In the genomic region with DNA sequence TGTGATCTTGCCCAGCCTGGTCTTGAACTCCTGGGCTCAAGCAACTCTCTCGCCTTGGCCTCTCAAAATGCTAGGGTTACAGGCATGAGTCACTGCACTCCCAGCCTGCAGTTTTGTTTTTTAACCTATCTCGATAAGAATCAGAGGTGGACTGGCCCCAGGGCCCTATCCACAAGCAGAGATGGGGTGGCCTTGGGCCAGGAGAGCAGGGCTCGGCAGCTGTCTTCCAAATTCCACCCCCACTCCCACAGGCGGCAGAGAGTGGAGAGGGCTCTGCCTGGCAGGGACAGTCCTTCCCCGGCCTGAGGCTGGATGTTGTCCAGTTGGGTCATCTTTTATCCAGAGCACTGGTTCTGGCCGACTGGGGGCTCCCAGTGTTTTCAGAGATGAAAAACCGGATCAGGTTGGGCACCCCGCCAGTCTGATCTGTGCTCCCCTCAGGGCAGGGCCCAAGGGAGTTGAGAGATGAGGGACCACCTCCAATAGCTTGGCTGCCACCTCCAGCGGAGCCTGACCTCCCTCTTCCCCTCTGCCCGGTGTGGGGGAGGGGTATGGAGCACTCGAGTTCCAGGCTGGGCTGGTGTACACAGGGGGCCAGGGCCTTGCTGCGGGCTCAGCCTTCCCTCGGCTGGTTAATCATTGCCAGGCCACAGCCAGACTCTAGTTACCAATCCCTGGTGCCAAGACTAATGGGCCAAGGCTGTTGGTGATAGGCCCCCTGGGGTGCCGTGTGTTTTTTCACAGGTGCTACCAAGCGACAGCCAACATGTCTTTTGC, we compare ENCODE assay signal across 10 cellular contexts. TPM values are rescaled to one million over a fixed set of nuclear protein-coding genes. Genes with fewer than 3 reads are reported as not detected.
DNase-seq lines count a peak whose midpoint lies in the region; ATAC-seq lines count a peak whose summit lies in the region.
"Had no signal": no experiment of that assay in that cellular context is flagged by ENCODE, and none has a peak within 500 bp of the region (broad histone marks: within the 10 kb centered on the region; RNA-seq: fewer than 3 reads in every experiment).

No MANE protein-coding gene starts in this region.

- H3K9ac ChIP-seq in duodenal mucosa (ENCODE audit: low read depth in 1 of 2, low read length in 2 of 2) (peak overlapping the region in 1 of 2 donors; percentile 48), mucosa of rectum (ENCODE audit: low read depth in 1 of 2, low read length in 2 of 2) (peak overlapping the region; percentile 47 to 66)

- no peaks in the 10 kb centered on the region for H3K27me3 Mint-ChIP-seq in naive thymus-derived CD4-positive, alpha-beta T cell

- in situ Hi-C loops in KBM-7 (cut with MboI; ENCODE audit: low pct_unique_long_range_greater_than_20kb, low sequenced_read_pairs), result no loop called here

- H3K9me3 ChIP-seq in duodenal mucosa (ENCODE audit: control insufficient read depth in 1 of 2, low read length in 2 of 2), result no peaks in the 10 kb centered on the region
- H3K9me3 ChIP-seq in mucosa of rectum (ENCODE audit: control insufficient read depth in 2 of 2, low read length in 2 of 2), result no peaks in the 10 kb centered on the region
- no peaks in the 10 kb centered on the region for H3K9me3 ChIP-seq in naive thymus-derived CD4-positive, alpha-beta T cell (ENCODE audit: control insufficient read depth in 2 of 3, low read length in 3 of 3)

- H3K4me3 Mint-ChIP-seq in naive thymus-derived CD4-positive, alpha-beta T cell, result no peak overlapping the region
- H3K4me3 Mint-ChIP-seq: T-helper 1 cell treated with Interleukin-12 subunit alpha and Interleukin-12 subunit beta and Interleukin-4 antibody, amounts not matched to agents 30 μg/mL and 1 μg/mL, for 36 hours had no signal

- H3K36me3 Mint-ChIP-seq in naive thymus-derived CD4-positive, alpha-beta T cell, result peaks cover 0 to 7% (median 0%) of the 10 kb centered on the region in 5 donors

- H3K27ac Mint-ChIP-seq in naive thymus-derived CD4-positive, alpha-beta T cell, result peak overlapping the region in 1 of 9 donors; percentile 52
- H3K27ac Mint-ChIP-seq: T-helper 1 cell treated with Interleukin-12 subunit alpha and Interleukin-12 subunit beta and Interleukin-4 antibody, amounts not matched to agents 30 μg/mL and 1 μg/mL, for 36 hours had no signal

- CTCF ChIA-PET in naive thymus-derived CD4-positive, alpha-beta T cell (lab: Charles Lee), result no interaction called here

- ATAC-seq in naive thymus-derived CD4-positive, alpha-beta T cell, result no peak
- ATAC-seq in HG03095 (IDR thresholded peaks at IDR 0.05; ENCODE audit: unreplicated experiment), result no peak

- H3K27me3 ChIP-seq in duodenal mucosa (ENCODE audit: control insufficient read depth in 1 of 2, insufficient read depth in 2 of 2, low read length in 2 of 2) (no peaks in the 10 kb centered on the region), mucosa of rectum (ENCODE audit: control insufficient read depth in 2 of 2, insufficient read depth in 2 of 2, low read length in 2 of 2) (no peaks in the 10 kb centered on the region)
- no peaks in the 10 kb centered on the region for H3K27me3 ChIP-seq in naive thymus-derived CD4-positive, alpha-beta T cell (ENCODE audit: control insufficient read depth in 2 of 2, insufficient read depth in 2 of 2, low read length in 2 of 2)

- intact Hi-C loops in naive thymus-derived CD4-positive, alpha-beta T cell (cut with micrococcal nuclease), result no loop called here

- peak overlapping the region in 1 of 2 donors; percentile 6 for H3K4me3 ChIP-seq in duodenal mucosa (ENCODE audit: low read depth in 1 of 2, low read length in 2 of 2)
- H3K4me3 ChIP-seq in mucosa of rectum (ENCODE audit: low read length in 2 of 2), result peak overlapping the region in 1 of 2 donors; percentile 26
- no peak overlapping the region for H3K4me3 ChIP-seq in naive thymus-derived CD4-positive, alpha-beta T cell (ENCODE audit: low read length)
- H3K4me3 ChIP-seq: coronary artery had no signal

- DNase-seq in C1 segment of cervical spinal cord (lab: John Stamatoyannopoulos, UW) (peak in 13 of 14 donors; percentile 30 to 90 (median 73)), NCI-H2196 treated with DMSO at 0.1 percent for 48 hours (lab: John Stamatoyannopoulos, UW; ENCODE audit: unreplicated experiment) (peak; percentile 86), KBM-7 (no peak), OCI-M2 (lab: John Stamatoyannopoulos, UW; ENCODE audit: unreplicated experiment) (no peak)
- no peak for DNase-seq in naive thymus-derived CD4-positive, alpha-beta T cell

- no peaks in the 10 kb centered on the region for H3K4me1 Mint-ChIP-seq in naive thymus-derived CD4-positive, alpha-beta T cell

- H3K9me3 Mint-ChIP-seq in naive thymus-derived CD4-positive, alpha-beta T cell, result no peaks in the 10 kb centered on the region
- H3K9me3 Mint-ChIP-seq: T-helper 1 cell treated with Interleukin-12 subunit alpha and Interleukin-12 subunit beta and Interleukin-4 antibody, amounts not matched to agents 30 μg/mL and 1 μg/mL, for 36 hours had no signal

- POLR2A ChIA-PET in naive thymus-derived CD4-positive, alpha-beta T cell (lab: Charles Lee), result no interaction called here

- peak overlapping the region; percentile 71 for H3K27ac ChIP-seq in duodenal mucosa (ENCODE audit: low read depth, low read length)
- peak overlapping the region; percentile 83 to 87 for H3K27ac ChIP-seq in mucosa of rectum (ENCODE audit: low read depth in 2 of 2, low read length in 2 of 2)
- no peak overlapping the region for H3K27ac ChIP-seq in naive thymus-derived CD4-positive, alpha-beta T cell (ENCODE audit: low read depth, low read length)
- H3K27ac ChIP-seq: coronary artery had no signal

- peaks cover 11 to 41% of the 10 kb centered on the region in 2 donors for H3K36me3 ChIP-seq in duodenal mucosa (ENCODE audit: control insufficient read depth in 1 of 2, insufficient read depth in 2 of 2, low read length in 2 of 2)
- peaks cover 25 to 29% of the 10 kb centered on the region in 2 donors for H3K36me3 ChIP-seq in mucosa of rectum (ENCODE audit: control insufficient read depth in 2 of 2, insufficient read depth in 2 of 2, low read length in 2 of 2)
- H3K36me3 ChIP-seq in naive thymus-derived CD4-positive, alpha-beta T cell (ENCODE audit: control insufficient read depth in 2 of 3, insufficient read depth in 3 of 3, low read length in 3 of 3), result peaks cover 0 to 14% (median 0%) of the 10 kb centered on the region in 3 experiments

- peaks cover 30% of the 10 kb centered on the region in 2 donors for H3K4me1 ChIP-seq in duodenal mucosa (ENCODE audit: control insufficient read depth in 1 of 2, insufficient read depth in 2 of 2, low read length in 2 of 2)
- H3K4me1 ChIP-seq in mucosa of rectum (ENCODE audit: control insufficient read depth in 2 of 2, insufficient read depth in 2 of 2, low read length in 2 of 2), result peaks cover 25 to 36% of the 10 kb centered on the region in 2 donors
- H3K4me1 ChIP-seq in naive thymus-derived CD4-positive, alpha-beta T cell (ENCODE audit: control insufficient read depth in 2 of 2, insufficient read depth in 2 of 2, low read length in 2 of 2), result no peaks in the 10 kb centered on the region

RNA-seq across cellular contexts. Expression of gene MYO15B, which starts 30.3 kb away (rescaled TPM):
- 100 to 1,000 TPM in 4 of 5 experiments, 10 to 100 TPM in 1; 72.2 to 461 (median 304) TPM for total RNA-seq in naive thymus-derived CD4-positive, alpha-beta T cell
- polyA plus RNA-seq in naive thymus-derived CD4-positive, alpha-beta T cell, result 1 to 10 TPM; 1.2 to 2.3 TPM

RNA-seq across cellular contexts. Expression of gene LLGL2, which starts 31.8 kb away (rescaled TPM):
- total RNA-seq in naive thymus-derived CD4-positive, alpha-beta T cell, result 10 to 100 TPM; 22.4 to 55.7 (median 33.7) TPM
- polyA plus RNA-seq in naive thymus-derived CD4-positive, alpha-beta T cell, result 10 to 100 TPM in 1 of 2 donors, 1 to 10 TPM in 1; 9.2 to 12.8 TPM

RNA-seq across cellular contexts. Expression of gene TSEN54, which starts 40.9 kb away (rescaled TPM):
- 10 to 100 TPM; 36.2 to 62.9 (median 56.0) TPM for total RNA-seq in naive thymus-derived CD4-positive, alpha-beta T cell
- polyA plus RNA-seq in naive thymus-derived CD4-positive, alpha-beta T cell, result 10 to 100 TPM; 64.6 to 85.0 TPM

RNA-seq across cellular contexts. Expression of gene CASKIN2, which starts 41.9 kb away (rescaled TPM):
- 1 to 10 TPM in 2 of 5 experiments, under 1 TPM in 3; 0.22 to 1.2 (median 0.92) TPM for total RNA-seq in naive thymus-derived CD4-positive, alpha-beta T cell
- polyA plus RNA-seq in naive thymus-derived CD4-positive, alpha-beta T cell, result under 1 TPM in 1 of 2 donors, not detected in 1; 0.28 TPM

Comparison
In these comparisons a context has a peak if more than half of its experiments do, and no peak if none do; other contexts are left out.
1. DNase-seq: peak in C1 segment of cervical spinal cord (13 of 14) and NCI-H2196 treated with DMSO at 0.1 percent for 48 hours (single experiment); none in naive thymus-derived CD4-positive, alpha-beta T cell (0 of 9), KBM-7 (single experiment) and OCI-M2 (single experiment).